In genomic region chr19:2580396-2580795, GRCh38 we compare ENCODE assay signal across 7 cellular contexts.
DNase-seq lines count a peak whose midpoint lies in the region; ATAC-seq, FAIRE-seq and TF ChIP-seq lines count a peak whose summit lies in the region.
"Not testable (repeated sequence)": the region's sequence is repeated elsewhere in the genome, so short reads cannot be mapped to it uniquely, and the experiment has no call there.

No MANE protein-coding gene starts in this region.

- ATAC-seq in A549, Panc1: not testable (repeated sequence)

- H3K23ac ChIP-seq in mesendoderm (ENCODE audit: low read length); trophoblast cell (ENCODE audit: low read length): not testable (repeated sequence)

- H3K4ac ChIP-seq in mesendoderm (ENCODE audit: low read depth, low read length); trophoblast cell (ENCODE audit: low read depth, low read length): not testable (repeated sequence)

- TF ChIP-seq CTCF in A549 (IDR thresholded peaks at IDR 0.05); Panc1 (IDR thresholded peaks at IDR 0.05); chondrocyte (IDR thresholded peaks at IDR 0.05); kidney (IDR thresholded peaks at IDR 0.05; ENCODE audit: borderline replicate concordance, extremely low read depth, insufficient read depth); sigmoid colon (IDR thresholded peaks at IDR 0.05): not testable (repeated sequence)

- not testable (repeated sequence) for H3K79me1 ChIP-seq in mesendoderm (ENCODE audit: low read length)
- peaks cover 44% of the 10 kb centered on the region for H3K79me1 ChIP-seq in trophoblast cell (ENCODE audit: low read length)

- H2AFZ ChIP-seq in trophoblast cell (ENCODE audit: insufficient read depth, low read length, poor library complexity): not testable (repeated sequence)

- not testable (repeated sequence) for H3K27me3 ChIP-seq in Panc1 (ENCODE audit: control insufficient read depth, insufficient read depth, low read length); mesendoderm (ENCODE audit: insufficient read depth, low read length, poor library complexity); trophoblast cell (ENCODE audit: insufficient read depth, low read length); sigmoid colon

- H3K27me3 Mint-ChIP-seq in chondrocyte (ENCODE audit: low read depth): not testable (repeated sequence)

- 93% methylated on average over 5 of the region's 5 CpGs for WGBS in A549 (ENCODE audit: missing lambda C conversion rate)
- WGBS in mesendoderm (ENCODE audit: extremely low coverage, insufficient coverage, low lambda C conversion rate): no CpG with 5 or more reads among the region's 5 CpGs
- WGBS in trophoblast cell (ENCODE audit: extremely low coverage, insufficient coverage, insufficient read length): no CpG with 5 or more reads among the region's 5 CpGs
- WGBS in sigmoid colon, 2 donors: 93 to 96% methylated on average over 5 of the region's 5 CpGs

- H3K27ac ChIP-seq in A549: peak overlapping the region; percentile 96; a peak in 3 of 6 replicates
- H3K27ac ChIP-seq in Panc1 (ENCODE audit: low read length): peak overlapping the region; percentile 95; the same call in 1 of the 2 replicates
- H3K27ac ChIP-seq in kidney (ENCODE audit: low read depth in 2 of 2, low read length in 2 of 2); trophoblast cell (ENCODE audit: low read depth, low read length); sigmoid colon: not testable (repeated sequence)
- H3K27ac ChIP-seq in mesendoderm (ENCODE audit: low read depth, low read length): peak overlapping the region; percentile 94

- H3K18ac ChIP-seq in mesendoderm (ENCODE audit: low read length): peak overlapping the region; percentile 33
- H3K18ac ChIP-seq in trophoblast cell (ENCODE audit: low read length): not testable (repeated sequence)

- TF ChIP-seq POLR2A in A549 (IDR thresholded peaks at IDR 0.05; ENCODE audit: low read length); sigmoid colon (IDR thresholded peaks at IDR 0.05): not testable (repeated sequence)

- DNase-seq in A549 (ENCODE audit: low read depth in 1 of 2, low spot score in 1 of 2); Panc1 (ENCODE audit: low read depth, low spot score); mesendoderm; trophoblast cell: not testable (repeated sequence)
- DNase-seq in chondrocyte (ENCODE audit: low spot score) (peak; percentile 26), kidney (peak; percentile 29), sigmoid colon (peak; percentile 13)

- not testable (repeated sequence) for H3K9me3 Mint-ChIP-seq in chondrocyte (ENCODE audit: low read depth)

- not testable (repeated sequence) for H2BK120ac ChIP-seq in mesendoderm (ENCODE audit: low read depth, low read length); trophoblast cell (ENCODE audit: insufficient read depth, low read length, poor library complexity)

- POLR2A ChIA-PET in A549 (lab: Yijun Ruan, JAX): interaction anchor here (0.7 to 4.5 kb wide), 5 partner anchors 31 to 153 kb away, joined by 3 to 211 read pairs (median 14); partner anchors contain the start of genes GADD45B and TIMM13
- POLR2A ChIA-PET in Panc1 (lab: Charles Lee): not testable (repeated sequence)

- not testable (repeated sequence) for TF ChIP-seq RAD21 in A549 (conservative IDR thresholded peaks at IDR 0.05 in 1 of 2, IDR thresholded peaks at IDR 0.05 in 1 of 2)

- CTCF ChIA-PET in A549 (lab: Yijun Ruan, JAX): interaction anchor here (0.9 to 5.8 kb wide), 20 partner anchors 8 to 157 kb away, joined by 3 to 65 read pairs (median 10); partner anchors contain the start of gene GADD45B
- CTCF ChIA-PET in Panc1 (lab: Charles Lee): interaction anchor here (0.7 kb wide), 1 partner anchor 31 kb away, joined by 4 read pairs; no protein-coding TSS in a partner anchor

- not testable (repeated sequence) for H3K9ac ChIP-seq in kidney (ENCODE audit: low read length in 2 of 2); mesendoderm (ENCODE audit: low read length); trophoblast cell (ENCODE audit: low read length)

- H3K4me3 Mint-ChIP-seq in chondrocyte (ENCODE audit: unreplicated experiment): not testable (repeated sequence)

- TF ChIP-seq EP300 in A549 (IDR thresholded peaks at IDR 0.05); sigmoid colon (IDR thresholded peaks at IDR 0.05): not testable (repeated sequence)

- H3K4me3 ChIP-seq in A549; Panc1 (ENCODE audit: low read depth in 2 of 2, low read length in 2 of 2); kidney (ENCODE audit: low read length in 2 of 2); mesendoderm (ENCODE audit: low read length); trophoblast cell (ENCODE audit: low read depth, low read length); sigmoid colon: not testable (repeated sequence)

- H3K4me1 Mint-ChIP-seq in chondrocyte (ENCODE audit: low read depth): peaks cover 42% of the 10 kb centered on the region

- H2AK5ac ChIP-seq in mesendoderm (ENCODE audit: low read length); trophoblast cell (ENCODE audit: low read length): not testable (repeated sequence)

- H3K79me2 ChIP-seq in mesendoderm (ENCODE audit: control insufficient read depth, insufficient read depth, low read length): not testable (repeated sequence)
- H3K79me2 ChIP-seq in trophoblast cell (ENCODE audit: control insufficient read depth, insufficient read depth, low read length, poor library complexity): peaks cover 11% of the 10 kb centered on the region

- H2BK12ac ChIP-seq in trophoblast cell (ENCODE audit: low read length): peak overlapping the region; percentile 33

- H3K4me2 ChIP-seq in A549; mesendoderm (ENCODE audit: low read length); trophoblast cell (ENCODE audit: low read length): not testable (repeated sequence)

- not testable (repeated sequence) for H4K8ac ChIP-seq in mesendoderm (ENCODE audit: low read depth, low read length); trophoblast cell (ENCODE audit: low read depth, low read length)

- H3K36me3 ChIP-seq in Panc1 (ENCODE audit: control insufficient read depth, insufficient read depth, low read length); kidney (ENCODE audit: control insufficient read depth in 1 of 2, insufficient read depth in 2 of 2, low read length in 2 of 2); mesendoderm (ENCODE audit: control insufficient read depth, insufficient read depth, low read length); trophoblast cell (ENCODE audit: control insufficient read depth in 1 of 2, insufficient read depth in 2 of 2, low read length in 2 of 2); sigmoid colon: not testable (repeated sequence)

- not testable (repeated sequence) for H4K5ac ChIP-seq in mesendoderm (ENCODE audit: low read length)

- peak overlapping the region; percentile 96 for H3K27ac Mint-ChIP-seq in chondrocyte (ENCODE audit: unreplicated experiment)

- peak overlapping the region; percentile 77 for H3K56ac ChIP-seq in mesendoderm (ENCODE audit: low read length)

- peaks cover 30% of the 10 kb centered on the region for H3K9me3 ChIP-seq in A549
- not testable (repeated sequence) for H3K9me3 ChIP-seq in Panc1 (ENCODE audit: control insufficient read depth, insufficient read depth, low read depth, low read length); kidney (ENCODE audit: control insufficient read depth in 1 of 2, low read length in 2 of 2); trophoblast cell (ENCODE audit: insufficient read depth, low read depth, low read length); sigmoid colon

- not testable (repeated sequence) for H4K12ac ChIP-seq in trophoblast cell (ENCODE audit: low read depth, low read length)

- not testable (repeated sequence) for H2BK5ac ChIP-seq in mesendoderm (ENCODE audit: low read length)
- peak overlapping the region; percentile 26 for H2BK5ac ChIP-seq in trophoblast cell (ENCODE audit: low read depth, low read length, poor library complexity)

- not testable (repeated sequence) for H3K14ac ChIP-seq in trophoblast cell (ENCODE audit: low read length)

- peak overlapping the region; percentile 100 for H4K91ac ChIP-seq in trophoblast cell (ENCODE audit: low read depth, low read length)

- not testable (repeated sequence) for BruUV-seq in Panc1 (replicated peaks; lab: Mats Ljungman, UMichigan)

- intact Hi-C loops in Panc1 (cut with micrococcal nuclease; ENCODE audit: unreplicated experiment); kidney (cut with DNase I); sigmoid colon (cut with DNase I): not testable (repeated sequence)

- FAIRE-seq in A549 (lab: Jason Lieb, UNC); kidney (lab: Jason Lieb, UNC): not testable (repeated sequence)

- in situ Hi-C loops in Panc1 (cut with HindIII; ENCODE audit: low pct_unique_long_range_greater_than_20kb, low sequenced_read_pairs): not testable (repeated sequence)

- H3K4me1 ChIP-seq in A549 (peaks cover 35% of the 10 kb centered on the region), Panc1 (ENCODE audit: control insufficient read depth, insufficient read depth, low read length) (peaks cover 21% of the 10 kb centered on the region), kidney (ENCODE audit: control insufficient read depth in 1 of 2, insufficient read depth in 1 of 2, low read depth in 1 of 2, low read length in 2 of 2) (peaks cover 25 to 29% of the 10 kb centered on the region in 2 donors), trophoblast cell (ENCODE audit: control insufficient read depth in 1 of 2, insufficient read depth in 2 of 2, low read length in 2 of 2) (peaks cover 29 to 37% of the 10 kb centered on the region in 2 experiments), sigmoid colon (peaks cover 3 to 56% (median 23%) of the 10 kb centered on the region in 4 donors)
- not testable (repeated sequence) for H3K4me1 ChIP-seq in mesendoderm (ENCODE audit: control insufficient read depth, low read depth, low read length)

- not testable (repeated sequence) for H2BK15ac ChIP-seq in mesendoderm (replicated peaks; ENCODE audit: low read depth)

- not testable (repeated sequence) for H3K36me3 Mint-ChIP-seq in chondrocyte (ENCODE audit: low read depth)
